Comparison of ENCODE assay signal across 25 cellular contexts in the genomic region with DNA sequence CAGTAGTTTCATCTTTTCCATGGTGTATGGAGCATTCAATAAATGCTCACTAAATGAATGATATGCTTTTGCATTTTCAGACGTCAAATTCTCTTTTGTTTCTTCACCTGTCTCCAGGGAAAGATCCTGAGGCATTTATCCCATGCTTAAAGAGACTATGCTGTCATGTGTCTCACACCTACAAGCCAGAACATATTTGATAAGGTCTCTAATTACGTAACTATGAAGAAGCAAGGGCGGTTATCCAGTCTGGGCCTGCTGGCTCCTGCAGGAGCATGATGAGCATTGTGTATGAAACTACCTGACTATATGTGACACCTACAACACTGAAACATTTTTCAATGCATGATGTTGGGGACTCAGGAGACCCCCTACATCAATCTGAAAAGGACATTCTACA. TPM values are rescaled to one million over a fixed set of nuclear protein-coding genes. Genes with fewer than 3 reads are reported as not detected.
DNase-seq lines count a peak whose midpoint lies in the region; ATAC-seq, FAIRE-seq and TF ChIP-seq lines count a peak whose summit lies in the region.
"Had no signal": no experiment of that assay in that cellular context is flagged by ENCODE, and none has a peak within 500 bp of the region (broad histone marks: within the 10 kb centered on the region; RNA-seq: fewer than 3 reads in every experiment).

No MANE protein-coding gene starts in this region.

- H3K4me1 ChIP-seq in heart left ventricle (peaks cover 0 to 27% (median 4%) of the 10 kb centered on the region in 12 donors), prostate gland (replicated peaks) (no peaks in the 10 kb centered on the region), tibial nerve (peaks cover 0 to 14% (median 0%) of the 10 kb centered on the region in 4 donors)

- ATAC-seq in heart left ventricle = peak in 3 of 4 donors; percentile 62 to 78 (median 74)
- ATAC-seq: activated CD8-positive, alpha-beta T cell treated with anti-CD3 and anti-CD28 coated beads for 36 hours; stimulated activated naive CD8-positive, alpha-beta T cell treated with anti-CD3 and anti-CD28 coated beads, Interleukin-15, Interleukin-2, amounts not matched to agents 100 U/mL and 50 U/mL, for 24 hours had no signal

- DNase-seq in NCI-H1105 treated with DMSO at 0.1 percent for 48 hours (lab: John Stamatoyannopoulos, UW) (peak; percentile 11), NCI-H1105 (lab: John Stamatoyannopoulos, UW) (no peak), heart left ventricle (no peak), prostate gland (ENCODE audit: low spot score) (peak; percentile 60), frontal cortex (ENCODE audit: low spot score in 2 of 2) (no peak), tibial nerve (ENCODE audit: low spot score in 2 of 2) (no peak)
- no peak for DNase-seq in stimulated activated CD4-positive, alpha-beta T cell treated with anti-CD3 and anti-CD28 coated beads, Interleukin-15, amount 100 ng/mL, for 24 hours
- DNase-seq: 8988T; activated CD4-positive, alpha-beta T cell treated with anti-CD3 and anti-CD28 coated beads for 1 hour; activated CD8-positive, alpha-beta T cell treated with anti-CD3 and anti-CD28 coated beads for 36 hours; aorta; CD4-positive, CD25-positive, alpha-beta regulatory T cell; central memory CD4-positive, alpha-beta T cell; kidney glomerular epithelial cell; MV-4-11; NCI-H1694 treated with DMSO at 0.1 percent for 48 hours; NCI-H345; NCI-H748 treated with DMSO at 0.1 percent for 48 hours; SK-N-SH; stimulated activated naive CD8-positive, alpha-beta T cell treated with anti-CD3 and anti-CD28 coated beads, Interleukin-15, Interleukin-2, amounts not matched to agents 100 U/mL and 50 U/mL, for 24 hours; T-helper 2 cell had no signal

- TF ChIP-seq POLR2A in heart left ventricle (IDR thresholded peaks at IDR 0.05) (no peak), prostate gland (IDR thresholded peaks at IDR 0.05) (no peak), tibial nerve (IDR thresholded peaks at IDR 0.05) (no peak)

- H3K9me3 ChIP-seq in heart left ventricle (no peaks in the 10 kb centered on the region), prostate gland (no peaks in the 10 kb centered on the region), tibial nerve (no peaks in the 10 kb centered on the region)
- H3K9me3 ChIP-seq: neutrophil, SK-N-SH, thoracic aorta, vagina had no signal

- FAIRE-seq in frontal cortex (lab: Jason Lieb, UNC) = no peak

- no peak for TF ChIP-seq CTCF in VCaP (conservative IDR thresholded peaks at IDR 0.05)
- no peak for TF ChIP-seq CTCF in heart left ventricle (IDR thresholded peaks at IDR 0.05)
- no peak for TF ChIP-seq CTCF in prostate gland (IDR thresholded peaks at IDR 0.05)
- no peak for TF ChIP-seq CTCF in tibial nerve (IDR thresholded peaks at IDR 0.05)

- H3K36me3 ChIP-seq in heart left ventricle (peaks cover 0 to 68% (median 62%) of the 10 kb centered on the region in 9 donors), prostate gland (peaks cover 0 to 4% of the 10 kb centered on the region in 2 donors), tibial nerve (peaks cover 0 to 65% (median 10%) of the 10 kb centered on the region in 3 donors)

- no peaks in the 10 kb centered on the region for H3K27me3 ChIP-seq in heart left ventricle
- H3K27me3 ChIP-seq in prostate gland (replicated peaks; ENCODE audit: insufficient read depth) = no peaks in the 10 kb centered on the region
- no peaks in the 10 kb centered on the region for H3K27me3 ChIP-seq in tibial nerve
- H3K27me3 ChIP-seq: neutrophil, vagina had no signal

- H3K27ac ChIP-seq in VCaP = peak overlapping the region; percentile 47
- H3K27ac ChIP-seq in heart left ventricle = no peak overlapping the region
- no peak overlapping the region for H3K27ac ChIP-seq in prostate gland
- no peak overlapping the region for H3K27ac ChIP-seq in tibial nerve
- H3K27ac ChIP-seq: neutrophil, vagina had no signal

- no peak for TF ChIP-seq EP300 in tibial nerve (IDR thresholded peaks at IDR 0.05)

- intact Hi-C loops in heart left ventricle (cut with DNase I) = loop anchor here in 1 of 10 donors (5.0 kb wide), 1 partner anchor 42 kb away; no protein-coding TSS in a partner anchor
- intact Hi-C loops in prostate gland (cut with DNase I) = no loop called here

- H3K4me3 ChIP-seq in heart left ventricle (no peak overlapping the region), prostate gland (no peak overlapping the region), tibial nerve (no peak overlapping the region)
- H3K4me3 ChIP-seq: thoracic aorta, vagina had no signal

- WGBS in heart left ventricle, 4 donors = 43 to 62% (median 53%) methylated on average over 3 of the region's 3 CpGs
- 38% methylated on average over 3 of the region's 3 CpGs for WGBS in prostate gland
- 80 to 87% methylated on average over 3 of the region's 3 CpGs for WGBS in tibial nerve, 2 donors

RNA-seq across cellular contexts. Expression of a gene that starts 51.8 kb away (rescaled TPM):
- total RNA-seq in heart left ventricle = 10 to 100 TPM; 15.4 to 44.4 (median 22.9) TPM
- polyA plus RNA-seq in heart left ventricle = 10 to 100 TPM; 11.0 to 18.8 TPM
- 10 to 100 TPM; 26.6 to 52.6 TPM for total RNA-seq in prostate gland
- 28.5 TPM for total RNA-seq in frontal cortex
- total RNA-seq in tibial nerve = 10 to 100 TPM; 39.8 to 69.4 (median 54.4) TPM

Comparison
In these comparisons a context has a peak if more than half of its experiments do, and no peak if none do; other contexts are left out.
1. DNase-seq: peak in NCI-H1105 treated with DMSO at 0.1 percent for 48 hours (single experiment) and prostate gland (single experiment); none in NCI-H1105 (single experiment), heart left ventricle (0 of 5), frontal cortex (0 of 2), tibial nerve (0 of 2) and stimulated activated CD4-positive, alpha-beta T cell treated with anti-CD3 and anti-CD28 coated beads, Interleukin-15, amount 100 ng/mL, for 24 hours (single experiment).